34 cellular contexts compared by ENCODE assay signal in the genomic region with DNA sequence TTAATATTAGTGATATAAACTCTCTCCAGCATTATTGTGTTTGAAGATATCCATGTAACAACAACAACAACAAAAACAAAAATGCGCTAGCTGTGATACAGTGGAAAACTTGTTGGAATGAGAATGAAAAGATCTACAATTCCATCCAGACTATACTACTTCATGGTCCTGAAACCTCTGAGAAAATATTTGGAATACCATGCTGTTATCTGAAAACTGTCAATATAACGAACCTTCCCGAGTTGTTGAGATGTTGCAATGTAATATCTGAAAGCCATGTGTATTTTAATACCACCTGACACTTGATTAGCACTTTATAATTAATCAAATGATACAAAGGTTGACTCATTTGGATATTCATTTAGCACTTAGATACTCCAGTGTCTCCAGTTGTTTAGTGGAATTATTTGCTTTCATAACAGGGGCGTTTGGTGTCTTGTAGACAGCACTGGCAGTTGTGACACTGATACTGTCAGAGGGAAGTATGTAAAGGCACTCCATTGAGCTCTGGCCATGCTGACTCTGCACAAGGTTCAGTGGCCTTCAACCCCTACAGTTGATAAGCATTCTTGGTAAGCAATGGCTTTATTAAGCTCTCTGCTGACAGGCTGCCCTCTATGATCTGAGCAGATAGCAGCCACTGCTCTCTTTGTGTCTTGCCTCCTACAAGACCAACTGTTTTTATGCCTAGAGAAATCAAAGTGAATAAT.
"Had no signal": no experiment of that assay in that cellular context is flagged by ENCODE, and none has a peak within 500 bp of the region (broad histone marks: within the 10 kb centered on the region; RNA-seq: fewer than 3 reads in every experiment).

No MANE protein-coding gene starts in this region.

- DNase-seq: activated CD4-positive, alpha-beta memory T cell treated with anti-CD3 and anti-CD28 coated beads for 36 hours; activated CD4-positive, alpha-beta T cell treated with anti-CD3 and anti-CD28 coated beads, Interleukin-2, amount 10 ng/mL, durations not matched to agents 24 days and 14 days; activated CD4-positive, CD25-positive, alpha-beta regulatory T cell treated with anti-CD3 and anti-CD28 coated beads, Interleukin-2, amount 50 U/mL, for 72 hours; activated CD8-positive, alpha-beta memory T cell treated with anti-CD3 and anti-CD28 coated beads, Interleukin-2, amount 50 U/mL, for 4 hours; activated effector memory CD4-positive, alpha-beta T cell treated with anti-CD3 and anti-CD28 coated beads, Interleukin-2, amount 50 U/mL, for 16 hours; activated naive CD4-positive, alpha-beta T cell treated with anti-CD3 and anti-CD28 coated beads for 36 hours; activated naive CD8-positive, alpha-beta T cell treated with anti-CD3 and anti-CD28 coated beads for 36 hours; activated T-cell treated with anti-CD3 and anti-CD28 coated beads, Interleukin-2, amount 50 U/mL, for 1 hour; aorta; cortex of kidney; foreskin keratinocyte; heart right ventricle; kidney glomerular epithelial cell; left lung; naive B cell; nephron progenitor cell; occipital lobe; posterior cingulate gyrus; stimulated activated CD4-positive, alpha-beta T cell treated with anti-CD3 and anti-CD28 coated beads, Interleukin-1b, Interleukin-23, amount 100 ng/mL, for 48 hours; stimulated activated CD4-positive, alpha-beta T cell treated with anti-CD3 and anti-CD28 coated beads, Interleukin-4, amount 100 ng/mL, for 4 hours; stimulated activated CD8-positive, alpha-beta memory T cell treated with anti-CD3 and anti-CD28 coated beads, Interleukin-4, amount 100 ng/mL, for 48 hours; stimulated activated naive CD8-positive, alpha-beta T cell treated with anti-CD3 and anti-CD28 coated beads, Interleukin-15, amount 100 ng/mL, for 72 hours; T-helper 17 cell; T1000; thyroid gland; upper lobe of left lung had no signal

- ATAC-seq: body of pancreas; foreskin keratinocyte; heart right ventricle; left lung; sciatic nerve; stimulated activated memory B cell treated with anti-CD40 and anti-IgM and Interleukin-4, amounts not matched to agents 10 μg/mL and 1 μg/mL and 100 μg/mL, for 72 hours; stimulated activated naive CD8-positive, alpha-beta T cell treated with anti-CD3 and anti-CD28 coated beads, Interleukin-15, amount 100 ng/mL, for 72 hours; T-helper 17 cell had no signal

- H3K4me3 ChIP-seq: adrenal gland, body of pancreas, esophagus muscularis mucosa, heart right ventricle, left lung, lung, skin epidermis, thyroid gland, upper lobe of left lung, vagina had no signal

- H3K27me3 ChIP-seq: adrenal gland, body of pancreas, esophagus muscularis mucosa, foreskin keratinocyte, heart right ventricle, left lung, thyroid gland, upper lobe of left lung, vagina had no signal

- H3K27ac ChIP-seq: adrenal gland, body of pancreas, esophagus muscularis mucosa, foreskin keratinocyte, heart right ventricle, left lung, skin epidermis, thyroid gland, upper lobe of left lung, vagina had no signal

- H3K4me1 ChIP-seq: adrenal gland, body of pancreas, esophagus muscularis mucosa, foreskin keratinocyte, heart right ventricle, left lung, thyroid gland, upper lobe of left lung, vagina had no signal

- H3K9me3 ChIP-seq: adrenal gland, body of pancreas, esophagus muscularis mucosa, heart right ventricle, left lung, thyroid gland, upper lobe of left lung, vagina had no signal

- H3K36me3 ChIP-seq: adrenal gland, esophagus muscularis mucosa, heart right ventricle, left lung, thyroid gland, upper lobe of left lung, vagina had no signal
